20 cellular contexts compared by ENCODE assay signal in the genomic region with DNA sequence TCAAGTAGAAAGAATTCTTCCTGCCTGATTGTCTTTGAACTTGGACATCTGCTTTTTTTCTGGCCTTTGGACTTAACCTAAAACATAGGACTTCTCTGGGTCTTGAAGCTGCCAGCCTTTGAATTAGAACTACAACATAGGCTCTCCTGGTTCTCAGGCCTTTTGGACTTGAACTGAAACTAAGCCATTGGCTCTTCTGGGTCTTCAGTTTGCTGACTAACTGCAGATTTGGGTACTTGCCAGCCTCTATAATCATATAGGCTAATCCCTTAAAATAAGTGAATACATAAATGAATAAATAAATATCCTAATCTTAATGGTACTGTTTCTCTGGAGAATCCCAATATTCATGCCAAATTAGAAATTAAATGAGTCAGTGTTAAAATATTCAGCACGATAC.
"Had no signal": no experiment of that assay in that cellular context is flagged by ENCODE, and none has a peak within 500 bp of the region (broad histone marks: within the 10 kb centered on the region; RNA-seq: fewer than 3 reads in every experiment).

No MANE protein-coding gene starts in this region.

- H3K27ac ChIP-seq: adrenal gland, epithelial cell of prostate, parathyroid adenoma, WERI-Rb-1 had no signal

- H3K9me3 ChIP-seq: adrenal gland had no signal

- H3K4me1 Mint-ChIP-seq: activated CD4-positive, alpha-beta T cell treated with anti-CD3 and anti-CD28 coated beads for 36 hours; activated CD8-positive, alpha-beta memory T cell treated with anti-CD3 and anti-CD28 coated beads, Interleukin-2, amount 10 ng/mL, durations not matched to agents 7 days and 5 days; activated naive CD4-positive, alpha-beta T cell treated with anti-CD3 and anti-CD28 coated beads, Interleukin-2, amount 50 U/mL, for 24 hours; naive thymus-derived CD8-positive, alpha-beta T cell; stimulated activated effector memory CD8-positive, alpha-beta T cell treated with anti-CD3 and anti-CD28 coated beads, Interleukin-12 subunit alpha, Interleukin-12 subunit beta, amount 100 ng/mL, for 72 hours; T-cell had no signal

- H3K36me3 ChIP-seq: adrenal gland, WERI-Rb-1 had no signal

- H3K36me3 Mint-ChIP-seq: activated CD4-positive, alpha-beta memory T cell treated with anti-CD3 and anti-CD28 coated beads for 36 hours; activated CD8-positive, alpha-beta memory T cell treated with anti-CD3 and anti-CD28 coated beads, Interleukin-2, amount 10 ng/mL, durations not matched to agents 7 days and 5 days; activated naive CD4-positive, alpha-beta T cell treated with anti-CD3 and anti-CD28 coated beads, Interleukin-2, amount 50 U/mL, for 24 hours; stimulated activated effector memory CD8-positive, alpha-beta T cell treated with anti-CD3 and anti-CD28 coated beads, Interleukin-12 subunit alpha, Interleukin-12 subunit beta, amount 100 ng/mL, for 72 hours; T-cell had no signal

- ATAC-seq: activated CD4-positive, alpha-beta T cell treated with anti-CD3 and anti-CD28 coated beads for 36 hours; activated CD8-positive, alpha-beta memory T cell treated with anti-CD3 and anti-CD28 coated beads, Interleukin-2, amount 10 ng/mL, durations not matched to agents 7 days and 5 days; effector memory CD8-positive, alpha-beta T cell; left ventricle myocardium superior; naive thymus-derived CD8-positive, alpha-beta T cell; stimulated activated effector memory CD8-positive, alpha-beta T cell treated with anti-CD3 and anti-CD28 coated beads, Interleukin-12 subunit alpha, Interleukin-12 subunit beta, amount 100 ng/mL, for 72 hours; T-cell had no signal

- H3K27me3 ChIP-seq: adrenal gland had no signal

- H3K27ac Mint-ChIP-seq: activated CD4-positive, alpha-beta memory T cell treated with anti-CD3 and anti-CD28 coated beads for 36 hours; activated CD4-positive, alpha-beta T cell treated with anti-CD3 and anti-CD28 coated beads for 36 hours; activated CD8-positive, alpha-beta memory T cell treated with anti-CD3 and anti-CD28 coated beads, Interleukin-2, amount 10 ng/mL, durations not matched to agents 7 days and 5 days; activated T-cell treated with anti-CD3 and anti-CD28 coated beads, Interleukin-2, amount 50 U/mL, for 24 hours; dendritic cell treated with granulocyte-macrophage colony-stimulating factor and Interleukin-4, amounts not matched to agents 40 ng/mL and 50 ng/mL, for 4 days; effector memory CD8-positive, alpha-beta T cell; naive thymus-derived CD8-positive, alpha-beta T cell; stimulated activated effector memory CD8-positive, alpha-beta T cell treated with anti-CD3 and anti-CD28 coated beads, Interleukin-12 subunit alpha, Interleukin-12 subunit beta, amount 100 ng/mL, for 72 hours; T-cell had no signal

- H3K27me3 Mint-ChIP-seq: activated CD4-positive, alpha-beta memory T cell treated with anti-CD3 and anti-CD28 coated beads for 36 hours; activated CD4-positive, alpha-beta T cell treated with anti-CD3 and anti-CD28 coated beads for 36 hours; activated CD8-positive, alpha-beta memory T cell treated with anti-CD3 and anti-CD28 coated beads, Interleukin-2, amount 10 ng/mL, durations not matched to agents 7 days and 5 days; activated T-cell treated with anti-CD3 and anti-CD28 coated beads, Interleukin-2, amount 50 U/mL, for 24 hours; dendritic cell treated with granulocyte-macrophage colony-stimulating factor and Interleukin-4, amounts not matched to agents 40 ng/mL and 50 ng/mL, for 4 days; effector memory CD8-positive, alpha-beta T cell; T-cell had no signal

- H3K4me3 Mint-ChIP-seq: activated CD4-positive, alpha-beta memory T cell treated with anti-CD3 and anti-CD28 coated beads for 36 hours; activated CD4-positive, alpha-beta T cell treated with anti-CD3 and anti-CD28 coated beads for 36 hours; activated CD8-positive, alpha-beta memory T cell treated with anti-CD3 and anti-CD28 coated beads, Interleukin-2, amount 10 ng/mL, durations not matched to agents 7 days and 5 days; activated naive CD4-positive, alpha-beta T cell treated with anti-CD3 and anti-CD28 coated beads, Interleukin-2, amount 50 U/mL, for 24 hours; activated T-cell treated with anti-CD3 and anti-CD28 coated beads, Interleukin-2, amount 50 U/mL, for 24 hours; dendritic cell treated with granulocyte-macrophage colony-stimulating factor and Interleukin-4, amounts not matched to agents 40 ng/mL and 50 ng/mL, for 4 days; effector memory CD8-positive, alpha-beta T cell; naive thymus-derived CD8-positive, alpha-beta T cell; stimulated activated effector memory CD8-positive, alpha-beta T cell treated with anti-CD3 and anti-CD28 coated beads, Interleukin-12 subunit alpha, Interleukin-12 subunit beta, amount 100 ng/mL, for 72 hours; T-cell had no signal

- H3K4me1 ChIP-seq: adrenal gland, parathyroid adenoma had no signal

- DNase-seq: activated CD4-positive, alpha-beta memory T cell treated with anti-CD3 and anti-CD28 coated beads for 36 hours; activated CD4-positive, alpha-beta T cell treated with anti-CD3 and anti-CD28 coated beads for 36 hours; activated CD8-positive, alpha-beta memory T cell treated with anti-CD3 and anti-CD28 coated beads, Interleukin-2, amount 10 ng/mL, durations not matched to agents 7 days and 5 days; activated T-cell treated with anti-CD3 and anti-CD28 coated beads, Interleukin-2, amount 50 U/mL, for 24 hours; adrenal gland; cerebellar nuclear complex; effector memory CD8-positive, alpha-beta T cell; hypothalamus; left ventricle myocardium superior; mesenchymal stem cell; naive thymus-derived CD8-positive, alpha-beta T cell; stimulated activated CD4-positive, alpha-beta T cell treated with anti-CD3 and anti-CD28 coated beads, Interleukin-12 subunit alpha, Interleukin-12 subunit beta, amount 100 ng/mL, for 4 hours; stimulated activated CD4-positive, alpha-beta T cell treated with anti-CD3 and anti-CD28 coated beads, Interleukin-2, amount 100 ng/mL, for 24 hours; T-cell; WERI-Rb-1 had no signal

- H3K4me3 ChIP-seq: adrenal gland had no signal
